1 cellular context compared by ENCODE assay signal in genomic region chr12:114166360-114166759, GRCh38.
TF ChIP-seq lines count a peak whose summit lies in the region.

No MANE protein-coding gene starts in this region.

TF ChIP-seq in IMR-90, 13 proteins besides CTCF, POLR2A, EP300 and RAD21 (continued from another document):
- TF ChIP-seq ELK1 (IDR thresholded peaks at IDR 0.05; ENCODE audit: borderline replicate concordance, low read depth, low read length) (no peak), RCOR1 (IDR thresholded peaks at IDR 0.05; ENCODE audit: insufficient replicate concordance, low read length) (no peak), SMC3 (IDR thresholded peaks at IDR 0.05; ENCODE audit: low read depth, low read length) (peak; percentile 51), RFX5 (IDR thresholded peaks at IDR 0.05; ENCODE audit: low read depth, low read length) (no peak)
